ENCODE assay signal across 7 cellular contexts in genomic region chr2:215264374-215264773, GRCh38.
"Had no signal": no experiment of that assay in that cellular context is flagged by ENCODE, and none has a peak within 500 bp of the region (broad histone marks: within the 10 kb centered on the region; RNA-seq: fewer than 3 reads in every experiment).

No MANE protein-coding gene starts in this region.

- DNase-seq: GDM1, GF-D8 had no signal

- FAIRE-seq: G401.6, GM12891, GM12892, GM18507, GM19239 had no signal
